Comparison of ENCODE assay signal across 8 cellular contexts in genomic region chr11:10326080-10326964, GRCh38. TPM values are rescaled to one million over a fixed set of nuclear protein-coding genes. Genes with fewer than 3 reads are reported as not detected.
DNase-seq lines count a peak whose midpoint lies in the region; ATAC-seq and TF ChIP-seq lines count a peak whose summit lies in the region.

No MANE protein-coding gene starts in this region.

- H3K4me3 ChIP-seq in cardiac fibroblast (replicated peaks in 1 of 2; ENCODE audit: low read depth in 2 of 2, low read length in 2 of 2), result no peak overlapping the region
- H3K4me3 ChIP-seq in stomach, result no peak overlapping the region

- no peaks in the 10 kb centered on the region for H3K9me3 ChIP-seq in stomach

- peaks cover 10% of the 10 kb centered on the region for H3K4me1 Mint-ChIP-seq in T-helper 2 cell treated with Interferon-gamma antibody and Interleukin-4, amounts not matched to agents 5 μg/mL and 100 μg/mL, for 36 hours (ENCODE audit: low read depth)

- H3K27ac Mint-ChIP-seq in T-helper 2 cell treated with Interferon-gamma antibody and Interleukin-4, amounts not matched to agents 5 μg/mL and 100 μg/mL, for 36 hours, result no peak overlapping the region

- 6 to 55% (median 18%) methylated on average over 2 of the region's 2 CpGs for WGBS in stomach, 5 donors

- TF ChIP-seq CTCF in cardiac fibroblast (IDR thresholded peaks at IDR 0.05; ENCODE audit: low read depth, low read length) (no peak), stomach (IDR thresholded peaks at IDR 0.05) (no peak)

- no peaks in the 10 kb centered on the region for H3K36me3 Mint-ChIP-seq in T-helper 2 cell treated with Interferon-gamma antibody and Interleukin-4, amounts not matched to agents 5 μg/mL and 100 μg/mL, for 36 hours (ENCODE audit: low read depth)

- no peaks in the 10 kb centered on the region for H3K9me3 Mint-ChIP-seq in T-helper 2 cell treated with Interferon-gamma antibody and Interleukin-4, amounts not matched to agents 5 μg/mL and 100 μg/mL, for 36 hours

- ATAC-seq in left lobe of liver (peak; percentile 86), GM21723 (IDR thresholded peaks at IDR 0.05; ENCODE audit: unreplicated experiment) (no peak), GM21381 (IDR thresholded peaks at IDR 0.05; ENCODE audit: unreplicated experiment) (no peak)

- H3K27me3 ChIP-seq in stomach, result no peaks in the 10 kb centered on the region

- peaks cover 25% of the 10 kb centered on the region for H3K27me3 Mint-ChIP-seq in T-helper 2 cell treated with Interferon-gamma antibody and Interleukin-4, amounts not matched to agents 5 μg/mL and 100 μg/mL, for 36 hours (ENCODE audit: low read depth)

- no peak overlapping the region for H3K4me3 Mint-ChIP-seq in T-helper 2 cell treated with Interferon-gamma antibody and Interleukin-4, amounts not matched to agents 5 μg/mL and 100 μg/mL, for 36 hours

- H3K27ac ChIP-seq in stomach, result peak overlapping the region; percentile 35 to 76 (median 76)

- intact Hi-C loops in stomach (cut with DNase I; ENCODE audit: low total_unique reads), result no loop called here

- H3K36me3 ChIP-seq in stomach, result no peaks in the 10 kb centered on the region

- TF ChIP-seq POLR2A in stomach (IDR thresholded peaks at IDR 0.05), result no peak

- no peak for TF ChIP-seq EP300 in stomach (IDR thresholded peaks at IDR 0.05)

- DNase-seq in HT-29 (ENCODE audit: low spot score) (peak; percentile 91), cardiac fibroblast (ENCODE audit: low read depth in 2 of 2) (peak; percentile 45 to 73), left lobe of liver (ENCODE audit: low spot score) (peak; percentile 95), stomach (peak; percentile 83), NCI-H2227 (lab: John Stamatoyannopoulos, UW; ENCODE audit: unreplicated experiment) (no peak)
- no peak for DNase-seq in T-helper 2 cell treated with Interferon-gamma antibody and Interleukin-4, amounts not matched to agents 5 μg/mL and 100 μg/mL, for 36 hours (ENCODE audit: low spot score)

- H3K4me1 ChIP-seq in stomach, result peaks cover 53 to 79% (median 66%) of the 10 kb centered on the region in 4 donors

RNA-seq across cellular contexts. Expression of gene ADM, which starts 21.4 kb away (rescaled TPM):
- 33.3 and 37.6 TPM in 2 replicates for total RNA-seq in HT-29 (2014; rRNA removed; shearing (Covaris generic))
- total RNA-seq in left lobe of liver, result 9.6 TPM
- 100 to 1,000 TPM in 1 of 5 donors, 10 to 100 TPM in 4; 33.9 to 144 (median 57.4) TPM for total RNA-seq in stomach
- polyA plus RNA-seq in stomach, result 10 to 100 TPM; 14.3 to 21.5 (median 19.7) TPM

RNA-seq across cellular contexts. Expression of gene SBF2, which starts 32.3 kb away (rescaled TPM):
- total RNA-seq in HT-29 (2014; rRNA removed; shearing (Covaris generic)), result 24.4 and 27.1 TPM in 2 replicates
- total RNA-seq in left lobe of liver, result 16.7 TPM
- total RNA-seq in stomach, result 100 to 1,000 TPM in 2 of 5 donors, 10 to 100 TPM in 3; 24.0 to 260 (median 64.8) TPM
- 10 to 100 TPM in 2 of 3 donors, 1 to 10 TPM in 1; 8.6 to 13.3 (median 12.5) TPM for polyA plus RNA-seq in stomach

Comparison
In these comparisons a context has a peak if more than half of its experiments do, and no peak if none do; other contexts are left out.
1. DNase-seq: peak in HT-29 (single experiment), cardiac fibroblast (2 of 2), left lobe of liver (single experiment) and stomach (single experiment); none in NCI-H2227 (single experiment) and T-helper 2 cell treated with Interferon-gamma antibody and Interleukin-4, amounts not matched to agents 5 μg/mL and 100 μg/mL, for 36 hours (single experiment).